In the genomic region with DNA sequence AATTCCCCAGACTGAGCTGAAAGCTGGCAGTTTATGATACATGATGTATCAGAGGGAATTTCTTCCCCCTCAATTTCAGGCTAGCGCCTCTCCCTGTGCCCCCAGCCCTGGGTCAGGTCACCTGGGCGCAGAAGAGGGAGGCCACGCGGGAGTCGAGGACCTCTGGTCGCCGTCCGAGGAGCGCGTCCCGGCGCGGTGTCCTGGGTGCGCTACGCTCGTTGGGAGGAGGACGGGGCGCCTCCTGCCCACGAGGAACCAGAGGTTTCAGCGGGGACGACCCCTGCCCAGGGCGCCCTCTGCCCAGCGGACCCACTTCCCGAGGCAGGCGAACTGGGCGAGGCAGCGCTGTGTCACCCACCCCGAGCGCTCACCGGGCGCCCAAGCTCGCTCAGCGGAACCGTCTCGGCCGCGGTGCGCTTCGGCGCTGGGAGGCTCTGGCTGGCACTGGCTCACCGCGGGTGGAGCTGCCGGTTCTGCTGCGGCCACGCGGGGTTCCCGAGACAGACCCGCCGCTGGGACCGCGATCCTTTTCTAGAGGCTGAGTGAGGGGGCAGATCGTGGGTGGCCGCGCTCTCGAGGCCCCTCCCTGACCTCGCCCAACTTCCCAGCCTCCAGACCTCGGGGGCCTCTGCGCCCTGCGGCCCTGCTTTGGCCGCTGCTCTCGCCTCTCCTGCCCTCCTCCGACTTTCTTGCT, we compare ENCODE assay signal across 11 cellular contexts. TPM values are rescaled to one million over a fixed set of nuclear protein-coding genes. Genes with fewer than 3 reads are reported as not detected.
DNase-seq lines count a peak whose midpoint lies in the region; ATAC-seq, FAIRE-seq and TF ChIP-seq lines count a peak whose summit lies in the region.
"Had no signal": no experiment of that assay in that cellular context is flagged by ENCODE, and none has a peak within 500 bp of the region (broad histone marks: within the 10 kb centered on the region; RNA-seq: fewer than 3 reads in every experiment).

FAM237B (minus strand) TSS at position 504 of the 694 bp plus-strand sequence. CDS start 1,556 bp downstream, outside the sequence.

- DNase-seq in activated naive CD8-positive, alpha-beta T cell treated with anti-CD3 and anti-CD28 coated beads, Interleukin-2, amount 50 U/mL, for 24 hours, result no peak
- DNase-seq in bronchial epithelial cell (ENCODE audit: low read depth), result no peak
- peak; percentile 65 for DNase-seq in left kidney (ENCODE audit: low read depth, low spot score)
- no peak for DNase-seq in thoracic aorta (ENCODE audit: low spot score)
- DNase-seq in LoVo (ENCODE audit: low spot score), result no peak
- no peak for DNase-seq in MV-4-11 (lab: John Stamatoyannopoulos, UW)
- DNase-seq: GF-D8 had no signal

- H3K4me3 Mint-ChIP-seq in activated naive CD8-positive, alpha-beta T cell, result peak within 1 kb of the TSS; percentile 64
- no peak within 1 kb of the TSS for H3K4me3 Mint-ChIP-seq in activated naive CD8-positive, alpha-beta T cell treated with anti-CD3 and anti-CD28 coated beads, Interleukin-2, amount 50 U/mL, for 24 hours

- no peaks in the 10 kb centered on the region for H3K9me3 ChIP-seq in thoracic aorta

- H3K27me3 ChIP-seq in bronchial epithelial cell (ENCODE audit: control insufficient read depth, insufficient read depth, low read length), result peaks cover 23% of the 10 kb centered on the region
- H3K27me3 ChIP-seq in thoracic aorta (replicated peaks; ENCODE audit: insufficient read depth), result no peaks in the 10 kb centered on the region

- TF ChIP-seq CTCF in bronchial epithelial cell (IDR thresholded peaks at IDR 0.05; ENCODE audit: insufficient read depth, low read length, severe bottlenecking) (no peak), thoracic aorta (IDR thresholded peaks at IDR 0.05) (no peak)

- no peak within 1 kb of the TSS for H3K27ac ChIP-seq in thoracic aorta
- H3K27ac ChIP-seq: VCaP had no signal

- H3K4me1 Mint-ChIP-seq in activated naive CD8-positive, alpha-beta T cell (ENCODE audit: low read depth), result peaks cover 11% of the 10 kb centered on the region
- peaks cover 4% of the 10 kb centered on the region for H3K4me1 Mint-ChIP-seq in activated naive CD8-positive, alpha-beta T cell treated with anti-CD3 and anti-CD28 coated beads, Interleukin-2, amount 50 U/mL, for 24 hours

- no peak within 1 kb of the TSS for H3K27ac Mint-ChIP-seq in activated naive CD8-positive, alpha-beta T cell
- H3K27ac Mint-ChIP-seq in activated naive CD8-positive, alpha-beta T cell treated with anti-CD3 and anti-CD28 coated beads, Interleukin-2, amount 50 U/mL, for 24 hours, result no peak within 1 kb of the TSS

- no peaks in the 10 kb centered on the region for H3K36me3 Mint-ChIP-seq in activated naive CD8-positive, alpha-beta T cell
- H3K36me3 Mint-ChIP-seq in activated naive CD8-positive, alpha-beta T cell treated with anti-CD3 and anti-CD28 coated beads, Interleukin-2, amount 50 U/mL, for 24 hours (ENCODE audit: low read depth), result no peaks in the 10 kb centered on the region

- H3K4me3 ChIP-seq in bronchial epithelial cell (ENCODE audit: low read depth, low read length), result peak within 1 kb of the TSS; percentile 14
- peak within 1 kb of the TSS; percentile 35 for H3K4me3 ChIP-seq in thoracic aorta

- peaks cover 39% of the 10 kb centered on the region for H3K27me3 Mint-ChIP-seq in activated naive CD8-positive, alpha-beta T cell
- peaks cover 53% of the 10 kb centered on the region for H3K27me3 Mint-ChIP-seq in activated naive CD8-positive, alpha-beta T cell treated with anti-CD3 and anti-CD28 coated beads, Interleukin-2, amount 50 U/mL, for 24 hours

- no peak for ATAC-seq in activated naive CD8-positive, alpha-beta T cell treated with anti-CD3 and anti-CD28 coated beads, Interleukin-2, amount 50 U/mL, for 24 hours
- no peak for ATAC-seq in thoracic aorta (ENCODE audit: insufficient number of reproducible peaks, low FRiP score, low read depth)
- no peak for ATAC-seq in HG02870 (IDR thresholded peaks at IDR 0.05; ENCODE audit: unreplicated experiment)

- FAIRE-seq in bronchial epithelial cell (lab: Jason Lieb, UNC), result no peak

- peaks cover 0 to 8% of the 10 kb centered on the region in 2 donors for H3K4me1 ChIP-seq in thoracic aorta (ENCODE audit: control insufficient read depth in 1 of 2, low read depth in 2 of 2)

- no peaks in the 10 kb centered on the region for H3K9me3 Mint-ChIP-seq in activated naive CD8-positive, alpha-beta T cell (ENCODE audit: low read depth)
- no peaks in the 10 kb centered on the region for H3K9me3 Mint-ChIP-seq in activated naive CD8-positive, alpha-beta T cell treated with anti-CD3 and anti-CD28 coated beads, Interleukin-2, amount 50 U/mL, for 24 hours

- H3K36me3 ChIP-seq in bronchial epithelial cell (ENCODE audit: control insufficient read depth, insufficient read depth, low read length), result no peaks in the 10 kb centered on the region
- no peaks in the 10 kb centered on the region for H3K36me3 ChIP-seq in thoracic aorta

RNA-seq across cellular contexts. Expression of gene FAM237B, which starts in this region (rescaled TPM):
- total RNA-seq in bronchial epithelial cell (not detected in 2 replicates), thoracic aorta (not detected)
- total RNA-seq: subcutaneous adipose tissue had no signal
